ENCODE assay signal across 8 cellular contexts in the genomic region with DNA sequence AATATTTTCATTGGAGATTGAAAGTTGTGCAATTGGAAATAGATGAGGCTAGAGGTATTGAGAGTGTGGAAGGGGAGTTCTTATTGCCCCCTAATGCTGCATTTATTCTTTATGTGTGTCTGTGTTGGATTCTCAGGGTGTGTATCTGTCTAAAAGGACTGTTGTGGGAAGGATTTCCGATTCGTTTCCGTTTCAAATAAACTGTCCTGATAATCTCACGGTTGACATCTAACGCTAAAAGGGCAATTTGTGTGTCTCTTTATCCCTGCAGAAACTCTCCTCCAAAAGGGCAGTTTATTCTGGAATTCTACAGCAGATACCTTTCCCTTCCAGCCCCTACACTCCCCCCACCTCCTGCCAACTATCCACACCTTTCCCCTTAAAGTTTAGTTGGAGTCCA. TPM values are rescaled to one million over a fixed set of nuclear protein-coding genes. Genes with fewer than 3 reads are reported as not detected.
A peak's percentile ranks its signal among the peaks of the same experiment; 100 is the strongest.
DNase-seq lines count a peak whose midpoint lies in the region; ATAC-seq, FAIRE-seq and TF ChIP-seq lines count a peak whose summit lies in the region.
"Had no signal": no experiment of that assay in that cellular context is flagged by ENCODE, and none has a peak within 500 bp of the region (broad histone marks: within the 10 kb centered on the region; RNA-seq: fewer than 3 reads in every experiment).

No MANE protein-coding gene starts in this region.

- FAIRE-seq in GM19239 (lab: Jason Lieb, UNC), result peak; percentile 83

- no peak for DNase-seq in GM19239 (ENCODE audit: insufficient read length, low spot score)
- DNase-seq in Peyer's patch, result no peak
- DNase-seq in superior temporal gyrus (ENCODE audit: extremely low spot score), result peak; percentile 57
- DNase-seq in mucosa of gallbladder (ENCODE audit: low spot score), result no peak
- DNase-seq in NCI-H146 treated with DMSO at 0.1 percent for 48 hours (lab: John Stamatoyannopoulos, UW; ENCODE audit: unreplicated experiment), result no peak
- DNase-seq: effector CD8-positive, alpha-beta T cell had no signal

- TF ChIP-seq CTCF in Peyer's patch (IDR thresholded peaks at IDR 0.05), result no peak

- H3K36me3 ChIP-seq in Peyer's patch (no peaks in the 10 kb centered on the region), iPS-20b (ENCODE audit: insufficient read depth, low read depth, low read length) (no peaks in the 10 kb centered on the region)

- H3K27ac ChIP-seq in Peyer's patch, result peak overlapping the region; percentile 15 to 95 (median 91)
- no peak overlapping the region for H3K27ac ChIP-seq in iPS-20b (ENCODE audit: low read length)

- no peaks in the 10 kb centered on the region for H3K9me3 ChIP-seq in Peyer's patch
- no peaks in the 10 kb centered on the region for H3K9me3 ChIP-seq in iPS-20b (ENCODE audit: insufficient read depth, low read depth, low read length)

- TF ChIP-seq POLR2A in Peyer's patch (IDR thresholded peaks at IDR 0.05), result no peak

- H3K4me3 ChIP-seq in Peyer's patch (peak overlapping the region; percentile 73 to 81 (median 76)), iPS-20b (ENCODE audit: low read length) (peak overlapping the region; percentile 93)

- ATAC-seq in GM21528 (IDR thresholded peaks at IDR 0.05; ENCODE audit: low FRiP score, unreplicated experiment), result no peak

- H3K27me3 ChIP-seq in Peyer's patch (no peaks in the 10 kb centered on the region), iPS-20b (ENCODE audit: insufficient read depth, low read length) (peaks cover 16% of the 10 kb centered on the region)

- no peak overlapping the region; the same call in 1 of the 2 replicates for H3K9ac ChIP-seq in iPS-20b (ENCODE audit: low read depth, low read length)

- H3K4me1 ChIP-seq in Peyer's patch, result peaks cover 0 to 3% (median 0%) of the 10 kb centered on the region in 4 donors
- peaks cover 22% of the 10 kb centered on the region for H3K4me1 ChIP-seq in iPS-20b (ENCODE audit: insufficient read depth, low read length)

RNA-seq across cellular contexts. Expression of a gene that starts 0.9 kb away (rescaled TPM):
- total RNA-seq in Peyer's patch (10 to 100 TPM in 3 of 4 donors, 1 to 10 TPM in 1; 3.3 to 86.6 (median 16.3) TPM), mucosa of gallbladder (36.2 TPM)
